ENCODE assay signal across 17 cellular contexts in the genomic region with DNA sequence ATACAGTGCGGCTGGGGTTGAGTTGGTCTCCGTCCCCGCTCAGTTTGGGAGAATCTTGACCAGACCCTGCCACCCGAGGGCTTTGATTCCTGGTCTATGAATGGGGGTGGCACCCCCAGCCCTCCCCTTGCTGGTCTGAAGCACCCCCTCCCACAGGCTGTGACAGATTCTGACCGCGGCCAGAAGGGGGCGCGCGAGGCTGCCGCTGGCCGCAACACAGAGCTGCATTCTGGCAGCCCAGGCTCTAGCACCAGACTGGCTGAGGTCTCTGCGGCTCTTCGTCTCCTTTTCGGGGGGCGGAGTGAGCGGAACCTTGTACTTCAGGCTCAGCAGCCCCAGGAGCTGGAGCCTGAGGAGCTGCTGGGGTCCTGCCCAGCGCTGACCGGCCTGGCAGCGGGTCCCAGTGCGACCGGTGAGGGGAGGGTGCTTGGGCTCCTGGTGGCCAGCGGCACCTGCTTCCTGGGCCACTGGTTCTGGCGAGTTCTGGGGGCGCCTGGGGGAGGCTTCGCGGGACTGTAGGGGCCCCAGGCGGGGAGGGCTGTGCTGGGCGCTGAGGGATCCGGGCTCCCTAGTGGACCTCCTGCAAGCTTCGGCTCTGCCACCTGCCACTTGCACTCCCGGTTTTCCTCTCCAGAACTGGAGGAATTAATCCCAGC.
A peak's percentile ranks its signal among the peaks of the same experiment; 100 is the strongest.
DNase-seq lines count a peak whose midpoint lies in the region; ATAC-seq and TF ChIP-seq lines count a peak whose summit lies in the region.
"Had no signal": no experiment of that assay in that cellular context is flagged by ENCODE, and none has a peak within 500 bp of the region (broad histone marks: within the 10 kb centered on the region; RNA-seq: fewer than 3 reads in every experiment).

No MANE protein-coding gene starts in this region.

- TF ChIP-seq EP300 in Ishikawa (IDR thresholded peaks at IDR 0.05; ENCODE audit: borderline replicate concordance): no peak
- TF ChIP-seq EP300 in sigmoid colon (IDR thresholded peaks at IDR 0.05): no peak

- intact Hi-C loops in sigmoid colon (cut with DNase I): no loop called here

- peak; percentile 23; the same call in 1 of the 2 replicates for TF ChIP-seq RAD21 in Ishikawa (IDR thresholded peaks at IDR 0.05; ENCODE audit: low read depth)

- 71 to 82% methylated on average over 31 of the region's 31 CpGs for WGBS in sigmoid colon, 2 donors

- H3K4me3 ChIP-seq in RWPE2 (ENCODE audit: severe bottlenecking): no peak overlapping the region
- no peak overlapping the region for H3K4me3 ChIP-seq in sigmoid colon
- H3K4me3 ChIP-seq: SJCRH30, tibial artery had no signal

- no peak overlapping the region for H3K27ac ChIP-seq in RWPE2 (ENCODE audit: poor library complexity, severe bottlenecking)
- H3K27ac ChIP-seq in sigmoid colon: no peak overlapping the region
- H3K27ac ChIP-seq: SJCRH30, tibial artery had no signal

- H3K27me3 ChIP-seq in RWPE2 (ENCODE audit: insufficient read depth, poor library complexity, severe bottlenecking) (no peaks in the 10 kb centered on the region), sigmoid colon (peaks cover 0 to 4% (median 0%) of the 10 kb centered on the region in 3 donors)
- H3K27me3 ChIP-seq: tibial artery had no signal

- peak; percentile 49 for DNase-seq in DMS53 (lab: John Stamatoyannopoulos, UW)
- no peak for DNase-seq in DMS53 treated with DMSO at 0.1 percent for 48 hours (lab: John Stamatoyannopoulos, UW; ENCODE audit: unreplicated experiment)
- no peak for DNase-seq in RWPE2 (ENCODE audit: low spot score)
- DNase-seq in sigmoid colon: peak; percentile 59
- no peak for DNase-seq in SIG-M5 (lab: John Stamatoyannopoulos, UW)
- DNase-seq: activated naive CD4-positive, alpha-beta T cell; DND-41; NCI-H1417; NCI-H345; retina; T-helper 9 cell; tibial artery had no signal

- TF ChIP-seq CTCF in RWPE2 (IDR thresholded peaks at IDR 0.05; ENCODE audit: poor library complexity, severe bottlenecking) (peak; percentile 17), sigmoid colon (IDR thresholded peaks at IDR 0.05) (no peak)

- TF ChIP-seq POLR2A in sigmoid colon (IDR thresholded peaks at IDR 0.05): no peak

- no peak for ATAC-seq in RWPE2 (ENCODE audit: low read depth)
- ATAC-seq in HG03025 (IDR thresholded peaks at IDR 0.05; ENCODE audit: low FRiP score, unreplicated experiment): no peak
- ATAC-seq in GM18511 (IDR thresholded peaks at IDR 0.05; ENCODE audit: unreplicated experiment): no peak
- ATAC-seq: stimulated activated memory B cell treated with anti-CD40 and anti-IgM and Interleukin-4, amounts not matched to agents 10 μg/mL and 1 μg/mL and 100 μg/mL, for 72 hours had no signal

- H3K4me1 ChIP-seq in RWPE2 (ENCODE audit: insufficient read depth, poor library complexity, severe bottlenecking) (no peaks in the 10 kb centered on the region), sigmoid colon (no peaks in the 10 kb centered on the region)
- H3K4me1 ChIP-seq: SJCRH30, tibial artery had no signal

- H3K36me3 ChIP-seq in RWPE2 (ENCODE audit: low read depth) (no peaks in the 10 kb centered on the region), sigmoid colon (no peaks in the 10 kb centered on the region)
- H3K36me3 ChIP-seq: SJCRH30, tibial artery had no signal

- peaks cover 2% of the 10 kb centered on the region for H3K9me3 ChIP-seq in RWPE2 (ENCODE audit: severe bottlenecking)
- H3K9me3 ChIP-seq in sigmoid colon: peaks cover 0 to 11% (median 0%) of the 10 kb centered on the region in 4 donors
- H3K9me3 ChIP-seq: SJCRH30, tibial artery had no signal

TF ChIP-seq in Ishikawa, 13 proteins besides CTCF, POLR2A, EP300 and RAD21:
- TF ChIP-seq, protein P1, sequence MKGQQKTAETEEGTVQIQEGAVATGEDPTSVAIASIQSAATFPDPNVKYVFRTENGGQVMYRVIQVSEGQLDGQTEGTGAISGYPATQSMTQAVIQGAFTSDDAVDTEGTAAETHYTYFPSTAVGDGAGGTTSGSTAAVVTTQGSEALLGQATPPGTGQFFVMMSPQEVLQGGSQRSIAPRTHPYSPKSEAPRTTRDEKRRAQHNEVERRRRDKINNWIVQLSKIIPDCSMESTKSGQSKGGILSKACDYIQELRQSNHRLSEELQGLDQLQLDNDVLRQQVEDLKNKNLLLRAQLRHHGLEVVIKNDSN (IDR thresholded peaks at IDR 0.05): no peak
- TF ChIP-seq, protein P2, sequence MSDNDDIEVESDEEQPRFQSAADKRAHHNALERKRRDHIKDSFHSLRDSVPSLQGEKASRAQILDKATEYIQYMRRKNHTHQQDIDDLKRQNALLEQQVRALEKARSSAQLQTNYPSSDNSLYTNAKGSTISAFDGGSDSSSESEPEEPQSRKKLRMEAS (IDR thresholded peaks at IDR 0.05): no peak
- TF ChIP-seq YY1 (IDR thresholded peaks at IDR 0.05; ENCODE audit: low read depth): no peak
- no peak for TF ChIP-seq FOXM1 (IDR thresholded peaks at IDR 0.05; ENCODE audit: borderline replicate concordance, low read depth)
- no peak for TF ChIP-seq TAF1 (IDR thresholded peaks at IDR 0.05; ENCODE audit: low read depth)
- TF ChIP-seq CREB1 (IDR thresholded peaks at IDR 0.05; ENCODE audit: low read depth): no peak
- no peak for TF ChIP-seq TCF12 (IDR thresholded peaks at IDR 0.05; ENCODE audit: low read depth)
- TF ChIP-seq EGR1 (IDR thresholded peaks at IDR 0.05): no peak
- TF ChIP-seq TEAD4 (IDR thresholded peaks at IDR 0.05): no peak

Comparison
In these comparisons a context has a peak if more than half of its experiments do, and no peak if none do; other contexts are left out.
1. DNase-seq: peak in DMS53 (single experiment) and sigmoid colon (single experiment); none in DMS53 treated with DMSO at 0.1 percent for 48 hours (single experiment), RWPE2 (single experiment) and SIG-M5 (single experiment).